16 cellular contexts compared by ENCODE assay signal in the genomic region with DNA sequence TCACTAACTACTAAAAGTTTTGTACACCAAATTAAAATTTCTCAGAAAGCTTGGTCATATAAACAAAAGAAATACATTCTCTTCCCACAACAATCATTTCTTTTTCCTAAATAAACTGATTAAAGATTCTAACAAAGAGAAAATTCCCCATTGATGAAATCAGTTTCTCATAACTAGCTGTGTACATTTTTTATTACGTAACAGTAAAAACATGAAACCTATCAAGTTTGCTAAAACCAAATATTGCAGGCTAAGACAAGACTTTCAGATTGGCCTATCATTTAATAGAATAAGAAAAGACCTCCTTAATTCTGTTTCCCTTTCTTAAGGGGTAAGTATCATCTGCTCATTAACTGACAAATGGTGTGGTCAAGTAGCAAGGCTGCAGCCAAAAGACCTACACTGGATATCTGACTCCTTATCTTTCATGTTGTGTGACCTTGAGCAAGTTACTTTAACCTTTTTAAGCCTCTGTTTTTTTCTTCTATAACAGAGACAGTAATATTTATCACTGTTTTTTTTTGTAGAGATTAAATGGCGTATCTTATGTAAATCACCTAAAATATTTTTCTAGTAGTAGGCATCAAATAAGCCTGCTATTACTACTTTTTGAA.
"Had no signal": no experiment of that assay in that cellular context is flagged by ENCODE, and none has a peak within 500 bp of the region (broad histone marks: within the 10 kb centered on the region; RNA-seq: fewer than 3 reads in every experiment).

No MANE protein-coding gene starts in this region.

- H3K9me3 ChIP-seq: adrenal gland, left lung, tibial artery, uterus had no signal

- H3K4me3 Mint-ChIP-seq: naive thymus-derived CD4-positive, alpha-beta T cell; stimulated activated memory B cell treated with anti-CD40 and anti-IgM and Interleukin-4, amounts not matched to agents 10 μg/mL and 1 μg/mL and 100 μg/mL, for 72 hours; T-cell had no signal

- H3K4me1 ChIP-seq: tibial artery, uterus had no signal

- H3K27ac ChIP-seq: left lung, tibial artery, uterus, VCaP had no signal

- H3K27me3 ChIP-seq: adrenal gland, left lung, tibial artery, uterus had no signal

- H3K9me3 Mint-ChIP-seq: naive thymus-derived CD4-positive, alpha-beta T cell; stimulated activated memory B cell treated with anti-CD40 and anti-IgM and Interleukin-4, amounts not matched to agents 10 μg/mL and 1 μg/mL and 100 μg/mL, for 72 hours; T-cell had no signal

- H3K4me1 Mint-ChIP-seq: stimulated activated memory B cell treated with anti-CD40 and anti-IgM and Interleukin-4, amounts not matched to agents 10 μg/mL and 1 μg/mL and 100 μg/mL, for 72 hours had no signal

- H3K36me3 ChIP-seq: uterus had no signal

- ATAC-seq: esophagus mucosa; left lung; naive thymus-derived CD4-positive, alpha-beta T cell; stimulated activated memory B cell treated with anti-CD40 and anti-IgM and Interleukin-4, amounts not matched to agents 10 μg/mL and 1 μg/mL and 100 μg/mL, for 72 hours; T-cell had no signal

- DNase-seq: activated CD4-positive, alpha-beta T cell treated with anti-CD3 and anti-CD28 coated beads for 1 hour; activated effector memory CD4-positive, alpha-beta T cell treated with anti-CD3 and anti-CD28 coated beads, Interleukin-2, amount 50 U/mL, for 16 hours; adrenal gland; caudate nucleus; hypothalamus; kidney; left lung; mammary epithelial cell; naive thymus-derived CD4-positive, alpha-beta T cell; T-cell; T1000; tibial artery; uterus had no signal

- H3K27ac Mint-ChIP-seq: stimulated activated memory B cell treated with anti-CD40 and anti-IgM and Interleukin-4, amounts not matched to agents 10 μg/mL and 1 μg/mL and 100 μg/mL, for 72 hours; T-cell had no signal

- H3K27me3 Mint-ChIP-seq: naive thymus-derived CD4-positive, alpha-beta T cell; stimulated activated memory B cell treated with anti-CD40 and anti-IgM and Interleukin-4, amounts not matched to agents 10 μg/mL and 1 μg/mL and 100 μg/mL, for 72 hours; T-cell had no signal

- H3K4me3 ChIP-seq: adrenal gland, left lung, tibial artery, uterus had no signal
